ENCODE assay signal across 8 cellular contexts in genomic region chr22:31947296-31947695, GRCh38. TPM values are rescaled to one million over a fixed set of nuclear protein-coding genes. Genes with fewer than 3 reads are reported as not detected.
DNase-seq lines count a peak whose midpoint lies in the region; ATAC-seq lines count a peak whose summit lies in the region.

No MANE protein-coding gene starts in this region.

- DNase-seq in activated CD8-positive, alpha-beta memory T cell treated with anti-CD3 and anti-CD28 coated beads, Interleukin-2, amount 10 ng/mL, durations not matched to agents 7 days and 5 days, result peak; percentile 55
- DNase-seq in activated CD8-positive, alpha-beta memory T cell treated with anti-CD3 and anti-CD28 coated beads, Interleukin-2, amount 50 U/mL, for 48 hours, result no peak
- peak; percentile 82 for DNase-seq in NAMALWA (ENCODE audit: low spot score)
- DNase-seq in activated naive CD8-positive, alpha-beta T cell treated with anti-CD3 and anti-CD28 coated beads for 36 hours, result no peak
- peak; percentile 45 for DNase-seq in kidney glomerular epithelial cell (lab: John Stamatoyannopoulos, UW)
- no peak for DNase-seq in islet precursor cell

- H3K4me1 Mint-ChIP-seq in activated CD8-positive, alpha-beta memory T cell treated with anti-CD3 and anti-CD28 coated beads, Interleukin-2, amount 10 ng/mL, durations not matched to agents 7 days and 5 days, result peaks cover 57% of the 10 kb centered on the region
- H3K4me1 Mint-ChIP-seq in activated naive CD8-positive, alpha-beta T cell treated with anti-CD3 and anti-CD28 coated beads for 36 hours, result peaks cover 49% of the 10 kb centered on the region

- ATAC-seq in activated CD8-positive, alpha-beta memory T cell treated with anti-CD3 and anti-CD28 coated beads, Interleukin-2, amount 10 ng/mL, durations not matched to agents 7 days and 5 days, result no peak
- no peak for ATAC-seq in GM21515 (IDR thresholded peaks at IDR 0.05; ENCODE audit: unreplicated experiment)
- no peak for ATAC-seq in HG02973 (IDR thresholded peaks at IDR 0.05; ENCODE audit: unreplicated experiment)

- peak overlapping the region; percentile 68 for H3K27ac Mint-ChIP-seq in activated CD8-positive, alpha-beta memory T cell treated with anti-CD3 and anti-CD28 coated beads, Interleukin-2, amount 10 ng/mL, durations not matched to agents 7 days and 5 days
- peak overlapping the region; percentile 47 for H3K27ac Mint-ChIP-seq in activated naive CD8-positive, alpha-beta T cell treated with anti-CD3 and anti-CD28 coated beads for 36 hours

- no peaks in the 10 kb centered on the region for H3K27me3 Mint-ChIP-seq in activated CD8-positive, alpha-beta memory T cell treated with anti-CD3 and anti-CD28 coated beads, Interleukin-2, amount 10 ng/mL, durations not matched to agents 7 days and 5 days
- H3K27me3 Mint-ChIP-seq in activated naive CD8-positive, alpha-beta T cell treated with anti-CD3 and anti-CD28 coated beads for 36 hours, result no peaks in the 10 kb centered on the region

- no peaks in the 10 kb centered on the region for H3K9me3 Mint-ChIP-seq in activated CD8-positive, alpha-beta memory T cell treated with anti-CD3 and anti-CD28 coated beads, Interleukin-2, amount 10 ng/mL, durations not matched to agents 7 days and 5 days (ENCODE audit: low read depth)
- no peaks in the 10 kb centered on the region for H3K9me3 Mint-ChIP-seq in activated naive CD8-positive, alpha-beta T cell treated with anti-CD3 and anti-CD28 coated beads for 36 hours

- peaks cover 42% of the 10 kb centered on the region for H3K36me3 Mint-ChIP-seq in activated CD8-positive, alpha-beta memory T cell treated with anti-CD3 and anti-CD28 coated beads, Interleukin-2, amount 10 ng/mL, durations not matched to agents 7 days and 5 days
- H3K36me3 Mint-ChIP-seq in activated naive CD8-positive, alpha-beta T cell treated with anti-CD3 and anti-CD28 coated beads for 36 hours, result peaks cover 27% of the 10 kb centered on the region

- CTCF ChIA-PET in activated CD8-positive, alpha-beta memory T cell treated with anti-CD3 and anti-CD28 coated beads, Interleukin-2, amount 10 ng/mL, durations not matched to agents 7 days and 5 days (lab: Charles Lee), result interaction anchor here (1.0 to 4.2 kb wide), 8 partner anchors 9 to 285 kb away, joined by 3 to 39 read pairs (median 7); partner anchors contain the start of gene PISD

- peak overlapping the region; percentile 40 for H3K4me3 Mint-ChIP-seq in activated CD8-positive, alpha-beta memory T cell treated with anti-CD3 and anti-CD28 coated beads, Interleukin-2, amount 10 ng/mL, durations not matched to agents 7 days and 5 days
- H3K4me3 Mint-ChIP-seq in activated naive CD8-positive, alpha-beta T cell treated with anti-CD3 and anti-CD28 coated beads for 36 hours, result peak overlapping the region; percentile 34

RNA-seq across cellular contexts. Expression of gene YWHAH, which starts 3.0 kb away (rescaled TPM):
- total RNA-seq in activated CD8-positive, alpha-beta memory T cell treated with anti-CD3 and anti-CD28 coated beads, Interleukin-2, amount 10 ng/mL, durations not matched to agents 7 days and 5 days, result 100 to 1,000 TPM; 224 to 254 TPM
- total RNA-seq in activated naive CD8-positive, alpha-beta T cell treated with anti-CD3 and anti-CD28 coated beads for 36 hours, result 100 to 1,000 TPM; 173 to 177 TPM

Comparison
In these comparisons a context has a peak if more than half of its experiments do, and no peak if none do; other contexts are left out.
1. DNase-seq: peak in activated CD8-positive, alpha-beta memory T cell treated with anti-CD3 and anti-CD28 coated beads, Interleukin-2, amount 10 ng/mL, durations not matched to agents 7 days and 5 days (single experiment), NAMALWA (single experiment) and kidney glomerular epithelial cell (single experiment); none in activated CD8-positive, alpha-beta memory T cell treated with anti-CD3 and anti-CD28 coated beads, Interleukin-2, amount 50 U/mL, for 48 hours (single experiment), activated naive CD8-positive, alpha-beta T cell treated with anti-CD3 and anti-CD28 coated beads for 36 hours (single experiment) and islet precursor cell (single experiment).